Comparison of ENCODE assay signal across 9 cellular contexts in the genomic region with DNA sequence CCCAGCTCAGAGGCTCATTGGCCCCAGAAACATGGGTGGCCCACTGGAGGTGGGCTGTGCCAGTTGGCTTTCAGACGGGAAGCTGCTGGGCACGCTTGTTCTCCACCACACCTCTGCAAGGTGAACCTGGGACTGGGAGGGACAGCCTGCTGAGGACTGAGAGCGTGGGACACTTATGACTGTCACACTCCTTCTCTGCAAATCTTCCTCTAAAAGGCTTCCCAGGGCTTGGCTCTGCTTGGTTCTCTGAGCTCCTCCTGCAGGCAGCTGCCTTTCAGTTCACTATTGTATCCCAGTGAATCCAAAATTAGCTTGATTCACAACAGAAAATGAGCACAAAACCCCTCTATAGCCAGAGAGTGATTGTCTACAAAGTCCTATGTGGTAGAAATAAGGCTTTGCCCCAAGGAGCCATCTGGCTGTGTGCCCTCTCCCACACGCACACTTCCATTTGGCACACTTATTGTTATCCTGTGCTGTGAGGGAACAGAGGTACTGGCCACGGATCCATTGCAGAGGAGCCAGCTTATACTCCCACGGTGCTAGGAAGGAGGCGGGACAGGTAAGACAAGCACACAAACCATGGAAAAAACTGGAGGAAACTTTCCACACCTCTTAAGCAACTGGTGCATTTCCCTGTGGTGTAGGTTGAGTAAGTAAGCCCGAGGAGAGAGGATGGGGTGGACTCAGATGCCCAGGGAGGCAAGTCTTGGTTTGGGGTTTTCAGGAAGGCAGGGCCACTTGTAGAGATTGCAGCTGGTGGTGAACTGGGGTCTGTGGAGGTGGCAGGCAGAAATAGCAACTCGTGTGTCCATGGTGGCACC. TPM values are rescaled to one million over a fixed set of nuclear protein-coding genes. Genes with fewer than 3 reads are reported as not detected.
DNase-seq lines count a peak whose midpoint lies in the region; ATAC-seq and TF ChIP-seq lines count a peak whose summit lies in the region.
"Had no signal": no experiment of that assay in that cellular context is flagged by ENCODE, and none has a peak within 500 bp of the region (broad histone marks: within the 10 kb centered on the region; RNA-seq: fewer than 3 reads in every experiment).

No MANE protein-coding gene starts in this region.

- H3K27me3 Mint-ChIP-seq in glutamatergic neuron (ENCODE audit: unreplicated experiment), result peaks cover 5% of the 10 kb centered on the region

- H3K36me3 Mint-ChIP-seq in glutamatergic neuron (ENCODE audit: unreplicated experiment), result no peaks in the 10 kb centered on the region

- H3K9me3 ChIP-seq in SJCRH30 (replicated peaks) (no peaks in the 10 kb centered on the region), sigmoid colon (no peaks in the 10 kb centered on the region)
- H3K9me3 ChIP-seq: SJSA1 had no signal

- intact Hi-C loops in sigmoid colon (cut with DNase I), result no loop called here

- peak; percentile 22 for TF ChIP-seq CTCF in GM12873 (IDR thresholded peaks at IDR 0.05; ENCODE audit: insufficient read depth, low read depth, low read length, missing control alignments)
- no peak for TF ChIP-seq CTCF in glutamatergic neuron (IDR thresholded peaks at IDR 0.05; ENCODE audit: partially characterized antibody, unreplicated experiment)
- TF ChIP-seq CTCF in sigmoid colon (IDR thresholded peaks at IDR 0.05), result no peak

- no peak for TF ChIP-seq POLR2A in sigmoid colon (IDR thresholded peaks at IDR 0.05)

- H3K4me1 ChIP-seq in SJCRH30, result peaks cover 72% of the 10 kb centered on the region
- peaks cover 0 to 65% (median 50%) of the 10 kb centered on the region in 4 donors for H3K4me1 ChIP-seq in sigmoid colon

- peak overlapping the region; percentile 42 for H3K4me3 Mint-ChIP-seq in glutamatergic neuron (ENCODE audit: unreplicated experiment)

- peaks cover 12% of the 10 kb centered on the region for H3K9me3 Mint-ChIP-seq in glutamatergic neuron (ENCODE audit: unreplicated experiment)

- H3K36me3 ChIP-seq in SJCRH30 (no peaks in the 10 kb centered on the region), sigmoid colon (no peaks in the 10 kb centered on the region)
- H3K36me3 ChIP-seq: SJSA1 had no signal

- H3K27ac ChIP-seq in SJCRH30, result peak overlapping the region; percentile 78
- peak overlapping the region; percentile 90 to 94 (median 92) for H3K27ac ChIP-seq in sigmoid colon
- H3K27ac ChIP-seq: SJSA1 had no signal

- no peak for ATAC-seq in GM21737 (IDR thresholded peaks at IDR 0.05; ENCODE audit: unreplicated experiment)
- ATAC-seq in GM21360 (IDR thresholded peaks at IDR 0.05; ENCODE audit: unreplicated experiment), result no peak
- ATAC-seq in esophagus mucosa, result no peak

- peaks cover 75% of the 10 kb centered on the region for H3K4me1 Mint-ChIP-seq in glutamatergic neuron (ENCODE audit: low read depth, unreplicated experiment)

- H3K27me3 ChIP-seq in SJCRH30, result no peaks in the 10 kb centered on the region
- H3K27me3 ChIP-seq in sigmoid colon, result no peaks in the 10 kb centered on the region
- H3K27me3 ChIP-seq: SJSA1 had no signal

- peak overlapping the region; percentile 91 for H3K27ac Mint-ChIP-seq in glutamatergic neuron (ENCODE audit: unreplicated experiment)

- H3K4me3 ChIP-seq in SJCRH30 (no peak overlapping the region), sigmoid colon (no peak overlapping the region)
- H3K4me3 ChIP-seq: SJSA1 had no signal

- TF ChIP-seq EP300 in sigmoid colon (IDR thresholded peaks at IDR 0.05), result no peak

- DNase-seq in SJCRH30 (no peak), glutamatergic neuron (no peak), sigmoid colon (no peak), A172 (ENCODE audit: low spot score) (no peak)

- WGBS in sigmoid colon, 2 donors, result 37 to 54% methylated on average over 9 of the region's 9 CpGs

RNA-seq across cellular contexts. Expression of gene BTG2, which starts 18.9 kb away (rescaled TPM):
- total RNA-seq in SJCRH30 (2014; rRNA removed; shearing (Covaris generic)), result 59.8 and 63.1 TPM in 2 replicates
- 88.6 TPM for total RNA-seq in glutamatergic neuron (ENCODE audit: unreplicated experiment)
- 100 to 1,000 TPM in 3 of 4 donors, 10 to 100 TPM in 1; 66.0 to 397 (median 180) TPM for total RNA-seq in sigmoid colon
- 10 to 100 TPM; 37.2 to 81.0 (median 63.7) TPM for polyA plus RNA-seq in sigmoid colon
- 11.3 and 13.2 TPM in 2 replicates for total RNA-seq in A172 (2014; rRNA removed; shearing (Covaris generic))
- total RNA-seq in esophagus mucosa, result 22.6 TPM

RNA-seq across cellular contexts. Expression of gene CHIT1, which starts 56.9 kb away (rescaled TPM):
- total RNA-seq in SJCRH30 (2014; rRNA removed; shearing (Covaris generic)), result 0.08 and 0.18 TPM in 2 replicates
- total RNA-seq in glutamatergic neuron (ENCODE audit: unreplicated experiment), result 0.10 TPM
- not detected for total RNA-seq in sigmoid colon
- polyA plus RNA-seq in sigmoid colon, result under 1 TPM in 1 of 3 donors, not detected in 2; 0.98 TPM
- 0.14 TPM in 1 of 2 replicates, not detected in the other for total RNA-seq in A172 (2014; rRNA removed; shearing (Covaris generic))
- 0.20 TPM for total RNA-seq in esophagus mucosa
- total RNA-seq: SJSA1 had no signal
